In the genomic region with DNA sequence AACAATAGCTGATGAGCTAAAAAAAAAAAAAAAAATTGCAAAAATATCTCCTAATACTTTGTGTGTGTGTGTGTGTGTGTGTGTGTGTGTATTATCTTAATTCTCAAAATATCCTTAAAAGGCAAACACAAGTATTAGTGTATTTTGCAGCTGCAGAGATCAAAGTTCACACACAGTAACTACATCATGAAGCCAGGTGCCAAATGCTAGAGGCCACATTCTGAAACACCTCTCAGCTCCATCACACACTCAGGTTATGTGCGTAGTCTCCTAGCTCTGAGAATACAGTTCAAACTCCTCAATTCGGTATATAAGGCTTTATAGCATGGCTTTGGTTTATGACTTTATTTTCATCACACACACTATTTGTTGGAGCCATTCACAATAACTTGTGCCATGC, we compare ENCODE assay signal across 15 cellular contexts. TPM values are rescaled to one million over a fixed set of nuclear protein-coding genes. Genes with fewer than 3 reads are reported as not detected.
DNase-seq lines count a peak whose midpoint lies in the region; ATAC-seq and TF ChIP-seq lines count a peak whose summit lies in the region.
"Had no signal": no experiment of that assay in that cellular context is flagged by ENCODE, and none has a peak within 500 bp of the region (broad histone marks: within the 10 kb centered on the region; RNA-seq: fewer than 3 reads in every experiment).

No MANE protein-coding gene starts in this region.

- H3K27me3 ChIP-seq in colonic mucosa: no peaks in the 10 kb centered on the region

- no peak overlapping the region for H3K27ac ChIP-seq in colonic mucosa
- H3K27ac ChIP-seq: C4-2B, HL-60 had no signal

- no peaks in the 10 kb centered on the region for H3K4me1 Mint-ChIP-seq in immature natural killer cell
- H3K4me1 Mint-ChIP-seq: GM23338 had no signal

- H3K9ac ChIP-seq in colonic mucosa (ENCODE audit: low read depth in 2 of 2, low read length in 2 of 2): no peak overlapping the region

- no peak overlapping the region for H3K27ac Mint-ChIP-seq in immature natural killer cell
- H3K27ac Mint-ChIP-seq: CD4-positive, alpha-beta T cell; GM23338 had no signal

- H3K9me3 ChIP-seq in colonic mucosa (no peaks in the 10 kb centered on the region), mucosa of descending colon (no peaks in the 10 kb centered on the region)
- H3K9me3 ChIP-seq: Caco-2 had no signal

- ATAC-seq in left lobe of liver: peak; percentile 99
- ATAC-seq in mucosa of descending colon: peak; percentile 84
- ATAC-seq: GM23338, K562 had no signal

- peak; percentile 39 for DNase-seq in colonic mucosa
- no peak for DNase-seq in left lobe of liver (ENCODE audit: low spot score)
- DNase-seq in mucosa of descending colon: peak in 1 of 3 donors; percentile 25
- DNase-seq in AG08396 (ENCODE audit: low spot score): no peak
- no peak for DNase-seq in immature natural killer cell
- DNase-seq in DMS79 treated with DMSO at 0.1 percent for 48 hours (lab: John Stamatoyannopoulos, UW): no peak
- DNase-seq: CD4-positive, alpha-beta T cell; GDM1; HCEC 1CT; IMR-90 had no signal

- H3K27me3 Mint-ChIP-seq in immature natural killer cell (ENCODE audit: low read depth in 3 of 3): peaks cover 0 to 2% (median 0%) of the 10 kb centered on the region in 3 donors

- intact Hi-C loops in colonic mucosa (cut with DNase I) (no loop called here), mucosa of descending colon (cut with DNase I, micrococcal nuclease) (no loop called here)

- H3K4me1 ChIP-seq in colonic mucosa: no peaks in the 10 kb centered on the region
- no peaks in the 10 kb centered on the region for H3K4me1 ChIP-seq in mucosa of descending colon (ENCODE audit: low read depth)

- no peaks in the 10 kb centered on the region for H3K36me3 ChIP-seq in colonic mucosa
- no peaks in the 10 kb centered on the region for H3K36me3 ChIP-seq in mucosa of descending colon (ENCODE audit: low read depth)

- H3K4me3 Mint-ChIP-seq in immature natural killer cell: no peak overlapping the region
- H3K4me3 Mint-ChIP-seq: CD4-positive, alpha-beta T cell; GM23338 had no signal

- H3K4me3 ChIP-seq in colonic mucosa: no peak overlapping the region
- no peak overlapping the region for H3K4me3 ChIP-seq in mucosa of descending colon
- H3K4me3 ChIP-seq: GM23338, K562 had no signal

- no peak for TF ChIP-seq CTCF in colonic mucosa (IDR thresholded peaks at IDR 0.05)
- no peak for TF ChIP-seq CTCF in mucosa of descending colon (IDR thresholded peaks at IDR 0.05)

- no peaks in the 10 kb centered on the region for H3K9me3 Mint-ChIP-seq in immature natural killer cell
- H3K9me3 Mint-ChIP-seq: CD4-positive, alpha-beta T cell; GM23338 had no signal

- peaks cover 0 to 3% (median 0%) of the 10 kb centered on the region in 3 donors for H3K36me3 Mint-ChIP-seq in immature natural killer cell

RNA-seq across cellular contexts. Expression of gene PPARG, which starts 33.5 kb away (rescaled TPM):
- total RNA-seq in colonic mucosa: 100 to 1,000 TPM in 1 of 2 donors, 10 to 100 TPM in 1; 85.2 to 169 TPM
- total RNA-seq in left lobe of liver: 7.4 TPM
- 100 to 1,000 TPM in 1 of 3 donors, 10 to 100 TPM in 2; 61.6 to 173 (median 98.8) TPM for total RNA-seq in mucosa of descending colon
- polyA plus RNA-seq in immature natural killer cell: not detected
- total RNA-seq: K562 had no signal
- polyA plus RNA-seq: K562 had no signal
